26 cellular contexts compared by ENCODE assay signal in genomic region chr3:164620956-164621355, GRCh38.
"Had no signal": no experiment of that assay in that cellular context is flagged by ENCODE, and none has a peak within 500 bp of the region (broad histone marks: within the 10 kb centered on the region; RNA-seq: fewer than 3 reads in every experiment).

No MANE protein-coding gene starts in this region.

- H3K27ac Mint-ChIP-seq: dendritic cell treated with granulocyte-macrophage colony-stimulating factor and Interleukin-4, amounts not matched to agents 40 ng/mL and 50 ng/mL, for 4 days; effector memory CD8-positive, alpha-beta T cell; endodermal cell; memory B cell; naive thymus-derived CD4-positive, alpha-beta T cell had no signal

- H3K9me3 ChIP-seq: colonic mucosa, esophagus squamous epithelium, gastrocnemius medialis, heart right ventricle, left lung had no signal

- H3K9me3 Mint-ChIP-seq: dendritic cell treated with granulocyte-macrophage colony-stimulating factor and Interleukin-4, amounts not matched to agents 40 ng/mL and 50 ng/mL, for 4 days; endodermal cell had no signal

- H3K36me3 Mint-ChIP-seq: memory B cell; naive thymus-derived CD4-positive, alpha-beta T cell had no signal

- H3K4me1 Mint-ChIP-seq: endodermal cell; memory B cell; naive thymus-derived CD4-positive, alpha-beta T cell had no signal

- ATAC-seq: effector memory CD8-positive, alpha-beta T cell; esophagus mucosa; gastrocnemius medialis; heart right ventricle; left cardiac atrium; left lung; left ventricle myocardium superior; naive thymus-derived CD4-positive, alpha-beta T cell had no signal

- H3K4me3 ChIP-seq: colonic mucosa, esophagus squamous epithelium, gastrocnemius medialis, heart right ventricle, left lung, lung had no signal

- DNase-seq: colonic mucosa; cortex of kidney; effector CD8-positive, alpha-beta T cell; effector memory CD8-positive, alpha-beta T cell; endodermal cell; erythroblast; esophagus squamous epithelium; foreskin fibroblast; foreskin melanocyte; gastrocnemius medialis; glutamatergic neuron; head of caudate nucleus; heart right ventricle; hippocampal formation; left cardiac atrium; left lung; left ventricle myocardium superior; mammary epithelial cell; mesendoderm; midbrain; naive thymus-derived CD4-positive, alpha-beta T cell had no signal

- H3K27me3 Mint-ChIP-seq: dendritic cell treated with granulocyte-macrophage colony-stimulating factor and Interleukin-4, amounts not matched to agents 40 ng/mL and 50 ng/mL, for 4 days; effector memory CD8-positive, alpha-beta T cell; memory B cell; naive thymus-derived CD4-positive, alpha-beta T cell had no signal

- H3K36me3 ChIP-seq: colonic mucosa, esophagus squamous epithelium, gastrocnemius medialis, heart right ventricle, left lung had no signal

- H3K27me3 ChIP-seq: colonic mucosa, esophagus squamous epithelium, gastrocnemius medialis, heart right ventricle, left lung had no signal

- H3K27ac ChIP-seq: colonic mucosa, epithelial cell of prostate, esophagus squamous epithelium, gastrocnemius medialis, heart right ventricle, left lung had no signal

- H3K4me3 Mint-ChIP-seq: dendritic cell treated with granulocyte-macrophage colony-stimulating factor and Interleukin-4, amounts not matched to agents 40 ng/mL and 50 ng/mL, for 4 days; effector memory CD8-positive, alpha-beta T cell; endodermal cell; memory B cell; naive thymus-derived CD4-positive, alpha-beta T cell had no signal
